In the genomic region with DNA sequence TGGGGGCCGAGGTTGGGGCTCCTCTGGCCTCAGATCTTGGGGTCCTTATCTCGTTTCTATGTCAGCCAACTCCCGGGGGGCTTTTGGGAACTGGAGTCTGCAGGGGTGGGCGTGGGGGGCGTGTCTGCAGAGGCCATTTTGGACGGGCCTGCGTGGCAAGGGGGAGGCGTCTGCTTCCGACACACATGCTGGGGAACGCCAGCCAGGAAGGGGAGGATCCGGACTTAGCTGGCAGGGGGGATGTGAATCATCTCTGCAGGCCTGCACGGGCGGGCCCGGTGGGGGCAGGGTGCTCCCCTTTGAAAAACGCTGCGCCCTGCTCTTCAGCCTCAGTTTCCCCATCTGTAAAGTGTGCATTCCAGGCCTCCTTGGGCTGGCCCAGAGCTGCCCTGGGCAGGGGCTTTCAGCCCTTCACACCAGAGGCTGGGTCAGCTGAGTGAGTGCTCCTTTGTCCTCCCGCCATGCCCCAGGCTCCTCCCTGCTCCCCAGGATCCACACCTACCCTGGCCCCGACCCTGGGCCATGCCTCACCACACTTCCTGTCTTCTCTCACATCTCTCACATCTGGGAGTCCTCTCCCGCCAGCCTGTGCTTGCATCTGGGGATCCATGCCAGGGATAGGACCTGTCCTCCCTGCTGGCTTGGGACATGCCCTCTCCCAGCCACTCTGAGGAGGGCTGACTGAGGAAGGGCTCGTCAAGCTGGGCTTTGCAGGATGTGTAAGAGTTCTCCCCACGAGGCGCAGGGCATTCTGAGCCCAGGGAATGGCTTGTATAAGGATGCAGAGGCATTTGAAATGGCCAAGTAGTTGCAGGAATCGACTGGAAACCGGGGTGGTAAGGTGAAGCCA, we compare ENCODE assay signal across 8 cellular contexts. TPM values are rescaled to one million over a fixed set of nuclear protein-coding genes. Genes with fewer than 3 reads are reported as not detected.
DNase-seq lines count a peak whose midpoint lies in the region; ATAC-seq and TF ChIP-seq lines count a peak whose summit lies in the region.

No MANE protein-coding gene starts in this region.

- H4K91ac ChIP-seq in neuronal stem cell (ENCODE audit: low read depth, low read length, poor library complexity) = peak overlapping the region; percentile 94

- peak; percentile 57 for DNase-seq in NOMO-1 treated with dmso at 0.1 percent for 144 hours (lab: John Stamatoyannopoulos, UW; ENCODE audit: unreplicated experiment)
- peak; percentile 81 to 87 for DNase-seq in activated T-cell treated with anti-CD3 and anti-CD28 coated beads, Interleukin-2, amount 50 U/mL, for 48 hours
- DNase-seq in fibroblast of lung (ENCODE audit: low read depth in 2 of 2) = peak; percentile 92 to 97
- DNase-seq in neuronal stem cell (ENCODE audit: low spot score) = no peak
- DNase-seq in suprapubic skin (ENCODE audit: low spot score in 2 of 2) = peak; percentile 93 to 95
- no peak for DNase-seq in MM.1S

- no peaks in the 10 kb centered on the region for H3F3A ChIP-seq in MM.1S (ENCODE audit: insufficient read depth, low read length)

- peak overlapping the region; percentile 96 for H3K18ac ChIP-seq in neuronal stem cell (ENCODE audit: low read length)

- H2AFZ ChIP-seq in fibroblast of lung (ENCODE audit: low read length) (no peak overlapping the region), neuronal stem cell (ENCODE audit: low read length) (no peak overlapping the region), MM.1S (ENCODE audit: low read length) (no peak overlapping the region)

- H3K4ac ChIP-seq in neuronal stem cell (ENCODE audit: low read length) = peak overlapping the region; percentile 97

- H3K23ac ChIP-seq in neuronal stem cell (ENCODE audit: low read depth, low read length, poor library complexity) = peak overlapping the region; percentile 89

- H3K4me2 ChIP-seq in fibroblast of lung (ENCODE audit: extremely low read depth, insufficient read depth, low read length) (peak overlapping the region; percentile 91), neuronal stem cell (ENCODE audit: insufficient read depth, low read length, poor library complexity, severe bottlenecking) (peak overlapping the region; percentile 95), MM.1S (ENCODE audit: low read depth, low read length) (no peak overlapping the region)

- no peak for TF ChIP-seq CTCF in fibroblast of lung (conservative IDR thresholded peaks at IDR 0.05 in 1 of 2, IDR thresholded peaks at IDR 0.05 in 1 of 2; ENCODE audit: low read depth in 1 of 2, low read length in 2 of 2)
- TF ChIP-seq CTCF in suprapubic skin (IDR thresholded peaks at IDR 0.05) = no peak
- no peak for TF ChIP-seq CTCF in MM.1S (IDR thresholded peaks at IDR 0.05; ENCODE audit: low read length)

- peak overlapping the region; percentile 98 for H2AK5ac ChIP-seq in neuronal stem cell (ENCODE audit: low read depth, low read length)

- peak overlapping the region; percentile 97 for H2BK12ac ChIP-seq in neuronal stem cell (ENCODE audit: low read length)

- H3K9ac ChIP-seq in fibroblast of lung (ENCODE audit: insufficient read depth, low read length) (peak overlapping the region; percentile 70), neuronal stem cell (ENCODE audit: low read depth, low read length, poor library complexity) (peak overlapping the region; percentile 80), MM.1S (ENCODE audit: low read length) (no peak overlapping the region)

- peak overlapping the region; percentile 84 for H3K27ac ChIP-seq in fibroblast of lung (ENCODE audit: insufficient read depth, low read length)
- peak overlapping the region; percentile 30 for H3K27ac ChIP-seq in neuronal stem cell (replicated peaks; ENCODE audit: low read length)
- H3K27ac ChIP-seq in suprapubic skin = peak overlapping the region; percentile 22
- H3K27ac ChIP-seq in MM.1S (ENCODE audit: low read length) = no peak overlapping the region

- H3K4me3 ChIP-seq in fibroblast of lung (replicated peaks in 1 of 4; ENCODE audit: control extremely low read depth in 1 of 4, insufficient read depth in 1 of 4, low read depth in 3 of 4, low read length in 4 of 4) = peak overlapping the region; percentile 75 to 91 (median 82)
- peak overlapping the region in 1 of 2 donors; percentile 68 for H3K4me3 ChIP-seq in neuronal stem cell (ENCODE audit: low read length in 2 of 2)
- peak overlapping the region; percentile 66 for H3K4me3 ChIP-seq in suprapubic skin
- no peak overlapping the region for H3K4me3 ChIP-seq in MM.1S (ENCODE audit: low read length)

- H4K20me1 ChIP-seq in fibroblast of lung (ENCODE audit: control insufficient read depth, extremely low read depth, insufficient read depth, low read length) = no peaks in the 10 kb centered on the region
- H4K20me1 ChIP-seq in MM.1S (ENCODE audit: insufficient read depth, low read length) = no peaks in the 10 kb centered on the region

- H3K79me2 ChIP-seq in fibroblast of lung (ENCODE audit: control insufficient read depth, insufficient read depth, low read length) = peaks cover 82% of the 10 kb centered on the region
- no peaks in the 10 kb centered on the region for H3K79me2 ChIP-seq in MM.1S (ENCODE audit: low read length)

- peak overlapping the region; percentile 99 for H2BK15ac ChIP-seq in neuronal stem cell (ENCODE audit: low read length)

- no peak for TF ChIP-seq EP300 in suprapubic skin (IDR thresholded peaks at IDR 0.05)

- H3K27me3 ChIP-seq in fibroblast of lung (ENCODE audit: control insufficient read depth, insufficient read depth, low read length) (no peaks in the 10 kb centered on the region), neuronal stem cell (ENCODE audit: control insufficient read depth in 3 of 3, insufficient read depth in 3 of 3, low read depth in 1 of 3, low read length in 3 of 3) (peaks cover 2 to 11% (median 6%) of the 10 kb centered on the region in 3 experiments), suprapubic skin (no peaks in the 10 kb centered on the region), MM.1S (replicated peaks; ENCODE audit: insufficient read depth, low read length) (peaks cover 74% of the 10 kb centered on the region)

- H3K9me3 ChIP-seq in fibroblast of lung (ENCODE audit: control insufficient read depth, insufficient read depth, low read depth, low read length) = no peaks in the 10 kb centered on the region
- H3K9me3 ChIP-seq in neuronal stem cell (replicated peaks in 1 of 2; ENCODE audit: control insufficient read depth in 2 of 2, insufficient read depth in 1 of 2, low read depth in 1 of 2, low read length in 2 of 2) = no peaks in the 10 kb centered on the region
- no peaks in the 10 kb centered on the region for H3K9me3 ChIP-seq in suprapubic skin
- H3K9me3 ChIP-seq in MM.1S (replicated peaks; ENCODE audit: insufficient read depth, low read length) = no peaks in the 10 kb centered on the region

- peak overlapping the region; percentile 85 for H3K14ac ChIP-seq in neuronal stem cell (ENCODE audit: low read length)

- H3K36me3 ChIP-seq in fibroblast of lung (ENCODE audit: control insufficient read depth, insufficient read depth, low read length) (peaks cover 5% of the 10 kb centered on the region), neuronal stem cell (replicated peaks in 1 of 2; ENCODE audit: control insufficient read depth in 2 of 2, insufficient read depth in 2 of 2, low read length in 2 of 2) (peaks cover 3 to 32% of the 10 kb centered on the region in 2 donors), suprapubic skin (no peaks in the 10 kb centered on the region), MM.1S (replicated peaks; ENCODE audit: insufficient read depth, low read length) (no peaks in the 10 kb centered on the region)

- WGBS in neuronal stem cell (ENCODE audit: extremely low coverage in 2 of 2, insufficient read length in 2 of 2, insufficient replicate concordance in 1 of 2), 2 donors = no CpG with 5 or more reads among the region's 24 CpGs
- WGBS in suprapubic skin = 29% methylated on average over 12 of the region's 24 CpGs

- H3K4me1 ChIP-seq in fibroblast of lung (ENCODE audit: control insufficient read depth, extremely low read depth, insufficient read depth, low read length) (peaks cover 30% of the 10 kb centered on the region), neuronal stem cell (ENCODE audit: control insufficient read depth in 2 of 2, insufficient read depth in 1 of 2, low read depth in 1 of 2, low read length in 2 of 2) (peaks cover 22 to 43% of the 10 kb centered on the region in 2 donors), suprapubic skin (peaks cover 85% of the 10 kb centered on the region), MM.1S (ENCODE audit: low read length) (no peaks in the 10 kb centered on the region)

- H2BK120ac ChIP-seq in neuronal stem cell (ENCODE audit: low read depth, low read length) = peak overlapping the region; percentile 98

- peaks cover 37% of the 10 kb centered on the region for H3K79me1 ChIP-seq in neuronal stem cell (ENCODE audit: low read depth, low read length)

- no peak overlapping the region for H4K8ac ChIP-seq in neuronal stem cell (ENCODE audit: low read depth, low read length)

- ATAC-seq in GM18502 (IDR thresholded peaks at IDR 0.05; ENCODE audit: poor library complexity, unreplicated experiment) (peak; percentile 37), HG03045 (IDR thresholded peaks at IDR 0.05; ENCODE audit: unreplicated experiment) (no peak)

- peak overlapping the region; percentile 88 for H2BK5ac ChIP-seq in neuronal stem cell (ENCODE audit: low read length)

- H3K9me2 ChIP-seq in MM.1S (replicated peaks; ENCODE audit: insufficient read depth, low read length) = no peaks in the 10 kb centered on the region

- TF ChIP-seq POLR2A in suprapubic skin (IDR thresholded peaks at IDR 0.05) = no peak

RNA-seq across cellular contexts. Expression of gene FSCN1, which starts 3.7 kb away (rescaled TPM):
- total RNA-seq in fibroblast of lung = 104 and 105 TPM in 2 replicates
- 96.2 and 127 TPM in 2 replicates for polyA plus RNA-seq in fibroblast of lung
- 203 and 314 TPM in 2 replicates for polyA plus RNA-seq in fibroblast of lung (2012)
- polyA minus RNA-seq in fibroblast of lung (ENCODE audit: low replicate concordance) = 154 and 164 TPM in 2 replicates
- polyA plus RNA-seq in neuronal stem cell (2013, experiment 1 of 2) = 203 TPM
- 202 TPM for polyA plus RNA-seq in neuronal stem cell (2013, experiment 2 of 2)
- 10 to 100 TPM; 63.0 to 88.9 (median 73.2) TPM for total RNA-seq in suprapubic skin

Comparison
In these comparisons a context has a peak if more than half of its experiments do, and no peak if none do; other contexts are left out.
1. DNase-seq: peak in NOMO-1 treated with dmso at 0.1 percent for 144 hours (single experiment), activated T-cell treated with anti-CD3 and anti-CD28 coated beads, Interleukin-2, amount 50 U/mL, for 48 hours (2 of 2), fibroblast of lung (2 of 2) and suprapubic skin (2 of 2); none in neuronal stem cell (single experiment) and MM.1S (single experiment).